ENCODE assay signal across 11 cellular contexts in genomic region chr3:171480526-171480925, GRCh38. TPM values are rescaled to one million over a fixed set of nuclear protein-coding genes. Genes with fewer than 3 reads are reported as not detected.
DNase-seq lines count a peak whose midpoint lies in the region; ATAC-seq and TF ChIP-seq lines count a peak whose summit lies in the region.
"Had no signal": no experiment of that assay in that cellular context is flagged by ENCODE, and none has a peak within 500 bp of the region (broad histone marks: within the 10 kb centered on the region; RNA-seq: fewer than 3 reads in every experiment).

No MANE protein-coding gene starts in this region.

- ATAC-seq in activated CD4-positive, alpha-beta T cell treated with anti-CD3 and anti-CD28 coated beads for 36 hours = peak; percentile 82
- peak; percentile 78 to 81 for ATAC-seq in natural killer cell treated with Interleukin-12 subunit alpha and Interleukin-12 subunit beta and Interleukin-15 and Interleukin-18, amount 100 ng/mL, for 72 hours
- no peak for ATAC-seq in Right ventricle myocardium superior (ENCODE audit: poor library complexity)
- ATAC-seq: A549 had no signal

- no peak overlapping the region for H3K4me3 ChIP-seq in HEK293 (ENCODE audit: low read depth, low read length)
- H3K4me3 ChIP-seq in KMS-11 (IDR thresholded peaks at IDR 0.05; ENCODE audit: insufficient read depth, low read depth, low read length) = no peak overlapping the region
- no peak overlapping the region for H3K4me3 ChIP-seq in MG63
- H3K4me3 ChIP-seq: A549, transverse colon had no signal

- no peaks in the 10 kb centered on the region for H3K79me2 ChIP-seq in KMS-11 (ENCODE audit: insufficient read depth, low read depth)

- POLR2A ChIA-PET in activated CD4-positive, alpha-beta T cell treated with anti-CD3 and anti-CD28 coated beads for 36 hours (lab: Charles Lee) = no interaction called here
- POLR2A ChIA-PET in HEK293 (lab: Yijun Ruan, JAX) = no interaction called here

- intact Hi-C loops in activated CD4-positive, alpha-beta T cell treated with anti-CD3 and anti-CD28 coated beads for 36 hours (cut with DNase I, micrococcal nuclease) = loop anchor here (1.0 kb wide), 2 partner anchors 11 to 20 kb away; partner anchors contain the start of gene TNIK (in 1 of the 2)
- intact Hi-C loops in Right ventricle myocardium superior (cut with DNase I) = no loop called here

- H3K4me1 ChIP-seq in HEK293 (ENCODE audit: control insufficient read depth, insufficient read depth, low read length) (no peaks in the 10 kb centered on the region), KMS-11 (ENCODE audit: low read depth, poor library complexity, severe bottlenecking) (peaks cover 7% of the 10 kb centered on the region)
- H3K4me1 ChIP-seq: A549, transverse colon had no signal

- no peak for DNase-seq in activated CD4-positive, alpha-beta T cell treated with anti-CD3 and anti-CD28 coated beads for 36 hours
- no peak for DNase-seq in activated CD4-positive, alpha-beta T cell treated with anti-CD3 and anti-CD28 coated beads, Interleukin-2, amount 50 U/mL, for 48 hours
- no peak for DNase-seq in natural killer cell treated with Interleukin-12 subunit alpha and Interleukin-12 subunit beta and Interleukin-15 and Interleukin-18, amount 100 ng/mL, for 72 hours (ENCODE audit: low spot score)
- DNase-seq in Right ventricle myocardium superior = no peak
- DNase-seq in activated CD8-positive, alpha-beta memory T cell treated with anti-CD3 and anti-CD28 coated beads, Interleukin-2, amount 50 U/mL, for 48 hours = no peak
- DNase-seq in MG63 = no peak
- DNase-seq: KG1, transverse colon had no signal

- no peak overlapping the region for H3K9ac ChIP-seq in KMS-11

- TF ChIP-seq CTCF in HEK293 (tag by site-specific recombination; IDR thresholded peaks at IDR 0.05) (no peak), KMS-11 (conservative IDR thresholded peaks at IDR 0.05; ENCODE audit: low read depth, low read length) (no peak)

- H3K27me3 ChIP-seq in KMS-11 (ENCODE audit: insufficient read depth, low read depth) (no peaks in the 10 kb centered on the region), MG63 (no peaks in the 10 kb centered on the region; the same call in none of the 2 replicates)
- H3K27me3 ChIP-seq: transverse colon had no signal

- no peaks in the 10 kb centered on the region for H3K27me3 Mint-ChIP-seq in activated CD4-positive, alpha-beta T cell treated with anti-CD3 and anti-CD28 coated beads for 36 hours
- H3K27me3 Mint-ChIP-seq in natural killer cell treated with Interleukin-12 subunit alpha and Interleukin-12 subunit beta and Interleukin-15 and Interleukin-18, amount 100 ng/mL, for 72 hours = no peaks in the 10 kb centered on the region

- no peaks in the 10 kb centered on the region for H3K36me3 Mint-ChIP-seq in activated CD4-positive, alpha-beta T cell treated with anti-CD3 and anti-CD28 coated beads for 36 hours (ENCODE audit: low read depth)
- H3K36me3 Mint-ChIP-seq in natural killer cell treated with Interleukin-12 subunit alpha and Interleukin-12 subunit beta and Interleukin-15 and Interleukin-18, amount 100 ng/mL, for 72 hours = no peaks in the 10 kb centered on the region

- CTCF ChIA-PET in activated CD4-positive, alpha-beta T cell treated with anti-CD3 and anti-CD28 coated beads for 36 hours (lab: Charles Lee) = interaction anchor here (1.5 kb wide), 1 partner anchor 9 kb away, joined by 4 read pairs; no protein-coding TSS in a partner anchor
- CTCF ChIA-PET in HEK293 (lab: Yijun Ruan, JAX) = no interaction called here

- no peak overlapping the region; the same call in 1 of the 2 replicates for H3K4me2 ChIP-seq in KMS-11
- H3K4me2 ChIP-seq: A549 had no signal

- peak overlapping the region; percentile 59 for H3K27ac Mint-ChIP-seq in activated CD4-positive, alpha-beta T cell treated with anti-CD3 and anti-CD28 coated beads for 36 hours
- H3K27ac Mint-ChIP-seq in natural killer cell treated with Interleukin-12 subunit alpha and Interleukin-12 subunit beta and Interleukin-15 and Interleukin-18, amount 100 ng/mL, for 72 hours = peak overlapping the region; percentile 12 to 52

- H3K27ac ChIP-seq in HEK293 (ENCODE audit: extremely low read depth, low read depth, low read length) = no peak overlapping the region
- H3K27ac ChIP-seq in KMS-11 = no peak overlapping the region
- H3K27ac ChIP-seq: A549, transverse colon had no signal

- H4K20me1 ChIP-seq in KMS-11 (ENCODE audit: insufficient read depth) = no peaks in the 10 kb centered on the region

- no peaks in the 10 kb centered on the region for H3K9me3 ChIP-seq in HEK293 (ENCODE audit: control insufficient read depth, insufficient read depth, low read depth, low read length)
- H3K9me3 ChIP-seq in MG63 = peaks cover 4% of the 10 kb centered on the region; the same call in 1 of the 2 replicates
- H3K9me3 ChIP-seq: A549, transverse colon had no signal

- H2AFZ ChIP-seq in KMS-11 (ENCODE audit: low read depth) = peak overlapping the region; percentile 35; the same call in 1 of the 2 replicates

- peak overlapping the region; percentile 0 for H3K4me3 Mint-ChIP-seq in activated CD4-positive, alpha-beta T cell treated with anti-CD3 and anti-CD28 coated beads for 36 hours
- peak overlapping the region; percentile 61 for H3K4me3 Mint-ChIP-seq in natural killer cell treated with Interleukin-12 subunit alpha and Interleukin-12 subunit beta and Interleukin-15 and Interleukin-18, amount 100 ng/mL, for 72 hours

- H3K4me1 Mint-ChIP-seq in activated CD4-positive, alpha-beta T cell treated with anti-CD3 and anti-CD28 coated beads for 36 hours = peaks cover 15% of the 10 kb centered on the region
- peaks cover 9 to 11% of the 10 kb centered on the region in 2 donors for H3K4me1 Mint-ChIP-seq in natural killer cell treated with Interleukin-12 subunit alpha and Interleukin-12 subunit beta and Interleukin-15 and Interleukin-18, amount 100 ng/mL, for 72 hours (ENCODE audit: low read depth in 2 of 2)

- H3K9me3 Mint-ChIP-seq in activated CD4-positive, alpha-beta T cell treated with anti-CD3 and anti-CD28 coated beads for 36 hours (ENCODE audit: low read depth) = no peaks in the 10 kb centered on the region
- H3K9me3 Mint-ChIP-seq in natural killer cell treated with Interleukin-12 subunit alpha and Interleukin-12 subunit beta and Interleukin-15 and Interleukin-18, amount 100 ng/mL, for 72 hours = no peaks in the 10 kb centered on the region

- H3K36me3 ChIP-seq in HEK293 (ENCODE audit: control insufficient read depth in 2 of 2, insufficient read depth in 1 of 2, low read length in 2 of 2) (no peaks in the 10 kb centered on the region), KMS-11 (ENCODE audit: insufficient read depth) (no peaks in the 10 kb centered on the region), MG63 (no peaks in the 10 kb centered on the region)
- H3K36me3 ChIP-seq: transverse colon had no signal

TF ChIP-seq in HEK293, 187 proteins besides CTCF, POLR2A, EP300 and RAD21:
- TF ChIP-seq PRDM1 (tag by site-specific recombination; IDR thresholded peaks at IDR 0.05) (peak; percentile 63; the same call in 1 of the 2 replicates), ZNF426 (tag by site-specific recombination; IDR thresholded peaks at IDR 0.05) (no peak)

RNA-seq across cellular contexts. Expression of gene TNIK, which starts 20.3 kb away (rescaled TPM):
- 10 to 100 TPM; 28.8 to 34.2 TPM for total RNA-seq in activated CD4-positive, alpha-beta T cell treated with anti-CD3 and anti-CD28 coated beads for 36 hours
- 10 to 100 TPM; 44.3 to 48.5 TPM for total RNA-seq in natural killer cell treated with Interleukin-12 subunit alpha and Interleukin-12 subunit beta and Interleukin-15 and Interleukin-18, amount 100 ng/mL, for 72 hours
- total RNA-seq in Right ventricle myocardium superior = 22.5 TPM
- 0.07 TPM in 2 replicates for total RNA-seq in MG63 (2014; rRNA removed; shearing (Covaris generic); ENCODE audit: low replicate concordance)

Comparison
In these comparisons a context has a peak if more than half of its experiments do, and no peak if none do; other contexts are left out.
1. RNA of gene TNIK, which starts 20.3 kb away (total RNA-seq): 44.3 to 48.5 TPM in natural killer cell treated with Interleukin-12 subunit alpha and Interleukin-12 subunit beta and Interleukin-15 and Interleukin-18, amount 100 ng/mL, for 72 hours, 28.8 to 34.2 TPM in activated CD4-positive, alpha-beta T cell treated with anti-CD3 and anti-CD28 coated beads for 36 hours and 22.5 TPM in Right ventricle myocardium superior (single experiment); 0.07 TPM in MG63; every median in the first group is over 10 times any median in the second.